In the genomic region with DNA sequence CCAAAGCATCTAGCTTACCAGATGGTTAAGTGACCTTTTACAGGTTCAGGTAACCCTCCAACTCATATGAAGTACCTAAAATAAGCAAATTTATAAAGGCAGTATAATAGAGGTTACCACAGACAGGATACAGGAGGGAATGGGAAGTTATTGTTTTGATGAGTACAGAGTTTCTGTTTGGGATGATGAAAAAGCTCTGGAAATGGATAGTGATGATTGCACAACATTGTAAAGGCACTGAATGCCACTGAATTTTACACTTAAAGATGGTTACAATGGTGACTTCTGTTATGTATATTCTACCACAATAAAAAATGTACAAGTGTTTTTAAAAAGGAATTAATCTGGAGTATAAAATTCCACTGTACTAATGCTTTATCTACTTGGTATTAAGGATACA, we compare ENCODE assay signal across 4 cellular contexts.
A peak's percentile ranks its signal among the peaks of the same experiment; 100 is the strongest.
TF ChIP-seq lines count a peak whose summit lies in the region.

No MANE protein-coding gene starts in this region.

TF ChIP-seq in HepG2, 621 proteins besides CTCF, POLR2A, EP300 and RAD21:
- no peak for TF ChIP-seq MED8 (CRISPR knock-in tag; IDR thresholded peaks at IDR 0.05; ENCODE audit: insufficient replicate concordance)
- TF ChIP-seq CEBPB (IDR thresholded peaks at IDR 0.05; ENCODE audit: borderline replicate concordance, low read depth, low read length): peak; percentile 71

TF ChIP-seq in IMR-90, 13 proteins besides CTCF, POLR2A, EP300 and RAD21:
- TF ChIP-seq RFX5 (IDR thresholded peaks at IDR 0.05; ENCODE audit: low read depth, low read length): no peak
- TF ChIP-seq NFE2L2 (IDR thresholded peaks at IDR 0.05; ENCODE audit: low read depth, low read length): no peak
- peak; percentile 71 for TF ChIP-seq CEBPB (IDR thresholded peaks at IDR 0.05; ENCODE audit: low read depth, low read length)

TF ChIP-seq in K562, 482 proteins besides CTCF, POLR2A, EP300 and RAD21:
- TF ChIP-seq CEBPB (tag; IDR thresholded peaks at IDR 0.05): peak; percentile 81
- TF ChIP-seq MCM5 (IDR thresholded peaks at IDR 0.05; ENCODE audit: low read depth): no peak
- no peak for TF ChIP-seq ZNF121 (CRISPR knock-in tag; conservative IDR thresholded peaks at IDR 0.05)
- TF ChIP-seq CEBPG (CRISPR knock-in tag; IDR thresholded peaks at IDR 0.05): no peak
- peak; percentile 55 to 79; a peak in 3 of 4 replicates for TF ChIP-seq CEBPG (tag; conservative IDR thresholded peaks at IDR 0.05 in 1 of 2, IDR thresholded peaks at IDR 0.05 in 1 of 2)
- no peak for TF ChIP-seq ZNF3 (CRISPR knock-in tag; IDR thresholded peaks at IDR 0.05)

TF ChIP-seq in H1, 55 proteins besides CTCF, POLR2A, EP300 and RAD21:
- TF ChIP-seq SP1 (IDR thresholded peaks at IDR 0.05; ENCODE audit: low read depth, low read length) (no peak), CEBPB (IDR thresholded peaks at IDR 0.05; ENCODE audit: low read depth, low read length) (peak; percentile 4; the same call in 1 of the 2 replicates)
